ENCODE assay signal across 9 cellular contexts in the genomic region with DNA sequence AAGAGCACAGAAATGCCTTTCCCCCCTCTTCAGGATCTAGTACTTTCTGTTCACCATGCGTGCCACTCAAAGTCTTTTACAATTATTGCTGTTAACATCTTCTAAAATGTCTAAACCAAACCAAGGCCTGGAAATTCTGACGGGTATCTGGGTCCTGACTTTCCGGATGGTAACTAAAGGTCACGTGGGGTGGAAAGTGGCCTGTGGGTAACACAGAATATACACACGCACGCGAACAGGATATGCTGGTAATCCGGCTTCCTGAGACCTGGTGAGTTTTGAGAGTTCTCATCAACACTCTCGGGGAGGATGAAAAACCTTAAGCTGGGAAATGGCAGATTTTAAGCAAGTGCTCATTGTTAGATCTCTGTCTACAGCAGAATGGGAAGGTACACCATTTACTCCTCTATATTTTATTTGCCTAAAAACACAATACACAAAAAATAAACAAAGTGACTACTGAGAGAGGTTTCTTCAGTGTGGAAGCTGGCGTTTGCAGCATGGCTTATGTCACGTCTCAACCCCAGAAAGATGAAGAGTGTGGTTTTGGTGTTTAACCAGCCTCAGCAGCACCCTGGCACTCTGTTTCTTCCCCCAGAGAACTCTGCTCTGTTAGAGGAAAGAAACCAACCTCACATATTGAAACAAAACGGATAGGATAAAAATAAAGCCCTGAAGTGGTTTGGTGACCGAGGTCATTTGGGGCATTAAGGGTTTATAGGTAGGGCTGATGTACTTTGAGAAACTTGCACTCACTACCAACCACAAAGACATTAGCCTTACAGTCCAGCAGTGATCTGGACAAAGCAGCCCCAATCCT. TPM values are rescaled to one million over a fixed set of nuclear protein-coding genes. Genes with fewer than 3 reads are reported as not detected.
DNase-seq lines count a peak whose midpoint lies in the region; ATAC-seq and TF ChIP-seq lines count a peak whose summit lies in the region.
"Had no signal": no experiment of that assay in that cellular context is flagged by ENCODE, and none has a peak within 500 bp of the region (broad histone marks: within the 10 kb centered on the region; RNA-seq: fewer than 3 reads in every experiment).

No MANE protein-coding gene starts in this region.

- H3K27me3 ChIP-seq in ascending aorta (no peaks in the 10 kb centered on the region), HAP-1 (ENCODE audit: low read depth) (no peaks in the 10 kb centered on the region), WERI-Rb-1 (ENCODE audit: insufficient read depth, low read depth, severe bottlenecking) (no peaks in the 10 kb centered on the region)

- H3K4me1 ChIP-seq in ascending aorta (peaks cover 7 to 31% of the 10 kb centered on the region in 2 donors), HAP-1 (peaks cover 5% of the 10 kb centered on the region; the same call in 1 of the 2 replicates)

- peak; percentile 75 for ATAC-seq in HG02610 (IDR thresholded peaks at IDR 0.05; ENCODE audit: unreplicated experiment)

- DNase-seq in GM12865 (ENCODE audit: low read depth): peak; percentile 93
- DNase-seq in T-helper 2 cell: peak; percentile 23 to 98 (median 73)
- peak; percentile 21 to 69 for DNase-seq in ascending aorta (ENCODE audit: low spot score in 2 of 2)
- peak; percentile 87 for DNase-seq in stimulated activated CD8-positive, alpha-beta memory T cell treated with anti-CD3 and anti-CD28 coated beads, Interleukin-12 subunit alpha, Interleukin-12 subunit beta, amount 100 ng/mL, for 1 hour (ENCODE audit: low read depth)
- DNase-seq in HAP-1 (ENCODE audit: low spot score in 2 of 2): no peak
- no peak for DNase-seq in WERI-Rb-1
- DNase-seq in NCI-H187 treated with DMSO at 0.1 percent for 48 hours (lab: John Stamatoyannopoulos, UW): no peak

- H3K36me3 ChIP-seq in ascending aorta (peaks cover 7 to 15% of the 10 kb centered on the region in 2 donors), HAP-1 (replicated peaks) (peaks cover 12% of the 10 kb centered on the region), WERI-Rb-1 (peaks cover 31% of the 10 kb centered on the region)

- H3K27ac ChIP-seq in ascending aorta (no peak overlapping the region), WERI-Rb-1 (no peak overlapping the region)
- H3K27ac ChIP-seq: epithelial cell of prostate had no signal

- TF ChIP-seq CTCF in GM12865 (IDR thresholded peaks at IDR 0.05; ENCODE audit: insufficient read depth, low read depth, low read length, missing control alignments): no peak
- no peak for TF ChIP-seq CTCF in ascending aorta (IDR thresholded peaks at IDR 0.05)
- no peak for TF ChIP-seq CTCF in WERI-Rb-1 (IDR thresholded peaks at IDR 0.05; ENCODE audit: low read depth, low read length)

- no peaks in the 10 kb centered on the region for H3K9me3 ChIP-seq in ascending aorta
- no peaks in the 10 kb centered on the region for H3K9me3 ChIP-seq in HAP-1
- no peaks in the 10 kb centered on the region for H3K9me3 ChIP-seq in WERI-Rb-1 (ENCODE audit: severe bottlenecking)

- in situ Hi-C loops in HAP-1 (cut with MboI; ENCODE audit: low sequenced_read_pairs): no loop called here

- intact Hi-C loops in ascending aorta (cut with DNase I): no loop called here

- H3K4me3 ChIP-seq in GM12865 (ENCODE audit: low read depth, low read length): peak overlapping the region; percentile 64
- no peak overlapping the region for H3K4me3 ChIP-seq in ascending aorta
- no peak overlapping the region for H3K4me3 ChIP-seq in HAP-1
- H3K4me3 ChIP-seq in WERI-Rb-1 (ENCODE audit: low read depth, low read length): no peak overlapping the region

RNA-seq across cellular contexts. Expression of gene SMG6, which starts 37.3 kb away (rescaled TPM):
- total RNA-seq in ascending aorta: 50.8 TPM

RNA-seq across cellular contexts. Expression of gene SRR, which starts 37.5 kb away (rescaled TPM):
- total RNA-seq in ascending aorta: not detected

Comparison
In these comparisons a context has a peak if more than half of its experiments do, and no peak if none do; other contexts are left out.
1. DNase-seq: peak in GM12865 (single experiment), T-helper 2 cell (5 of 5), ascending aorta (2 of 2) and stimulated activated CD8-positive, alpha-beta memory T cell treated with anti-CD3 and anti-CD28 coated beads, Interleukin-12 subunit alpha, Interleukin-12 subunit beta, amount 100 ng/mL, for 1 hour (single experiment); none in HAP-1 (0 of 2), WERI-Rb-1 (single experiment) and NCI-H187 treated with DMSO at 0.1 percent for 48 hours (single experiment).